21 cellular contexts compared by ENCODE assay signal in the genomic region with DNA sequence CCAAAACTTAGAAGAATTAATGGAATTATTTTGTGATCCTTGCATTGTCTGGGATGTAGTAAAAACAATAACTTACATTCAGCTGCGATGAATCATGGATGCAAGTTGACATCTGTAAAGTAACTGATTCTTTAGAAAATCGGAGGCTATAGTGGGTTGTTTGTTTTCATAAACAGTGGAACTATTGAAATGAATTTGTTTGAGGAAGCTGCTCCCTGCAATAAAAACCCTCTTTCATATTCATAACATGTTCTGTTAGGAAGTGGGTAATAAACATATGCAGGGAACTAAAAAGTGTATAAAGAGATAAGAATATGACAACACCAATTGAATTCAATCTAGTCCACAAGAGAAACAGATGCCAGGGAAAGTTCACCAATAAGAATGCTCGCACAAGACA. TPM values are rescaled to one million over a fixed set of nuclear protein-coding genes. Genes with fewer than 3 reads are reported as not detected.
DNase-seq lines count a peak whose midpoint lies in the region; ATAC-seq, FAIRE-seq and TF ChIP-seq lines count a peak whose summit lies in the region.
"Had no signal": no experiment of that assay in that cellular context is flagged by ENCODE, and none has a peak within 500 bp of the region (broad histone marks: within the 10 kb centered on the region; RNA-seq: fewer than 3 reads in every experiment).

No MANE protein-coding gene starts in this region.

- ATAC-seq in sciatic nerve, result peak; percentile 21
- ATAC-seq in GM19395 (IDR thresholded peaks at IDR 0.05; ENCODE audit: unreplicated experiment), result no peak
- ATAC-seq: GM23338, WTC11 had no signal

- H3K4me2 ChIP-seq in astrocyte (ENCODE audit: low read length), result peak overlapping the region; percentile 52
- H3K4me2 ChIP-seq: BLaER1 treated with 17β-estradiol and CSF1 and Interleukin-3, amounts not matched to agents 10 nM and 100 nM; GM23338 had no signal

- H3K9me3 ChIP-seq in astrocyte (ENCODE audit: insufficient read depth, low read depth, low read length) (no peaks in the 10 kb centered on the region), transverse colon (no peaks in the 10 kb centered on the region)
- H3K9me3 ChIP-seq: BLaER1 treated with 17β-estradiol and CSF1 and Interleukin-3, amounts not matched to agents 10 nM and 100 nM; right atrium auricular region; suprapubic skin had no signal

- no peak overlapping the region for H3K9ac ChIP-seq in astrocyte (ENCODE audit: low read length)
- H3K9ac ChIP-seq: BLaER1 treated with 17β-estradiol and CSF1 and Interleukin-3, amounts not matched to agents 10 nM and 100 nM had no signal

- H3K27ac Mint-ChIP-seq in astrocyte (ENCODE audit: unreplicated experiment), result peak overlapping the region; percentile 43
- H3K27ac Mint-ChIP-seq: dendritic cell treated with granulocyte-macrophage colony-stimulating factor and Interleukin-4, amounts not matched to agents 40 ng/mL and 50 ng/mL, for 4 days; GM23338; nephron; WTC11 had no signal

- no peaks in the 10 kb centered on the region for H3K9me3 Mint-ChIP-seq in astrocyte (ENCODE audit: unreplicated experiment)
- H3K9me3 Mint-ChIP-seq: GM23338, nephron, WTC11 had no signal

- no peak for TF ChIP-seq CTCF in astrocyte (IDR thresholded peaks at IDR 0.05; ENCODE audit: insufficient read depth, low read depth, low read length)
- TF ChIP-seq CTCF in foreskin fibroblast (IDR thresholded peaks at IDR 0.05; ENCODE audit: low read depth, low read length), result no peak
- TF ChIP-seq CTCF in transverse colon (IDR thresholded peaks at IDR 0.05), result no peak

- no peaks in the 10 kb centered on the region for H3K27me3 Mint-ChIP-seq in astrocyte (ENCODE audit: low read depth, unreplicated experiment)
- H3K27me3 Mint-ChIP-seq: dendritic cell treated with granulocyte-macrophage colony-stimulating factor and Interleukin-4, amounts not matched to agents 40 ng/mL and 50 ng/mL, for 4 days had no signal

- 35 to 48% methylated on average over 3 of the region's 3 CpGs for WGBS in transverse colon (ENCODE audit: low coverage in 1 of 2), 2 donors

- H3K4me3 ChIP-seq in astrocyte (ENCODE audit: insufficient read depth, low read depth, low read length) (no peak overlapping the region), foreskin fibroblast (ENCODE audit: low read depth in 1 of 2, low read length in 2 of 2) (no peak overlapping the region), transverse colon (no peak overlapping the region)
- H3K4me3 ChIP-seq: BLaER1 treated with 17β-estradiol and CSF1 and Interleukin-3, amounts not matched to agents 10 nM and 100 nM; GM23338; right atrium auricular region; suprapubic skin had no signal

- FAIRE-seq in H54 (lab: Jason Lieb, UNC) (peak; percentile 87), astrocyte (lab: Jason Lieb, UNC) (no peak)

- H3K4me3 Mint-ChIP-seq in astrocyte (ENCODE audit: unreplicated experiment), result no peak overlapping the region
- H3K4me3 Mint-ChIP-seq: dendritic cell treated with granulocyte-macrophage colony-stimulating factor and Interleukin-4, amounts not matched to agents 40 ng/mL and 50 ng/mL, for 4 days; GM23338; nephron; WTC11 had no signal

- DNase-seq in H54 (ENCODE audit: insufficient read length, low spot score), result no peak
- peak; percentile 4 for DNase-seq in astrocyte (ENCODE audit: low read depth)
- DNase-seq in foreskin fibroblast, result peak; percentile 43 to 69
- DNase-seq in sciatic nerve (ENCODE audit: low spot score), result no peak
- no peak for DNase-seq in transverse colon
- no peak for DNase-seq in MV-4-11 (lab: John Stamatoyannopoulos, UW)
- no peak for DNase-seq in NCI-H2227 treated with DMSO at 0.1 percent for 48 hours (lab: John Stamatoyannopoulos, UW)
- DNase-seq: DMS79, NCI-H1930, NCI-H526 treated with DMSO at 0.1 percent for 48 hours, RPMI8226 had no signal

- H3K4me1 ChIP-seq in astrocyte (ENCODE audit: insufficient read depth, low read length) (peaks cover 4% of the 10 kb centered on the region), transverse colon (peaks cover 0 to 22% (median 4%) of the 10 kb centered on the region in 4 donors)
- H3K4me1 ChIP-seq: BLaER1 treated with 17β-estradiol and CSF1 and Interleukin-3, amounts not matched to agents 10 nM and 100 nM; right atrium auricular region; suprapubic skin had no signal

- TF ChIP-seq EP300 in transverse colon (IDR thresholded peaks at IDR 0.05; ENCODE audit: low read depth), result no peak

- TF ChIP-seq POLR2A in H54 (IDR thresholded peaks at IDR 0.05; ENCODE audit: low read depth, low read length), result no peak
- TF ChIP-seq POLR2A in transverse colon (IDR thresholded peaks at IDR 0.05), result no peak

- peaks cover 9% of the 10 kb centered on the region for H3K4me1 Mint-ChIP-seq in astrocyte (ENCODE audit: low read depth, unreplicated experiment)

- in situ Hi-C loops in transverse colon (cut with MboI; ENCODE audit: low pct_ligation_motif_present in 1 of 4, low pct_unique_long_range_greater_than_20kb in 1 of 4, low sequenced_read_pairs in 3 of 4), result no loop called here

- no peaks in the 10 kb centered on the region for H3K27me3 ChIP-seq in astrocyte (ENCODE audit: insufficient read depth, low read length)
- no peaks in the 10 kb centered on the region for H3K27me3 ChIP-seq in transverse colon
- H3K27me3 ChIP-seq: BLaER1 treated with 17β-estradiol and CSF1 and Interleukin-3, amounts not matched to agents 10 nM and 100 nM; right atrium auricular region; suprapubic skin had no signal

- intact Hi-C loops in sciatic nerve (cut with DNase I) (no loop called here), transverse colon (cut with DNase I; ENCODE audit: low total_unique reads) (no loop called here)

- no peaks in the 10 kb centered on the region for H4K20me1 ChIP-seq in astrocyte (ENCODE audit: insufficient read depth, low read length)
- H4K20me1 ChIP-seq: BLaER1 treated with 17β-estradiol and CSF1 and Interleukin-3, amounts not matched to agents 10 nM and 100 nM had no signal

- no peak overlapping the region for H2AFZ ChIP-seq in astrocyte (ENCODE audit: low read depth, low read length)
- H2AFZ ChIP-seq: GM23338 had no signal

- no peaks in the 10 kb centered on the region for H3K36me3 Mint-ChIP-seq in astrocyte (ENCODE audit: low read depth, unreplicated experiment)
- H3K36me3 Mint-ChIP-seq: WTC11 had no signal

- H3K27ac ChIP-seq in astrocyte (ENCODE audit: low read depth, low read length), result no peak overlapping the region
- H3K27ac ChIP-seq in transverse colon, result no peak overlapping the region
- H3K27ac ChIP-seq: BLaER1 treated with 17β-estradiol and CSF1 and Interleukin-3, amounts not matched to agents 10 nM and 100 nM; right atrium auricular region; suprapubic skin had no signal

- H3K36me3 ChIP-seq in astrocyte (ENCODE audit: insufficient read depth, low read length), result no peaks in the 10 kb centered on the region
- H3K36me3 ChIP-seq in transverse colon, result no peaks in the 10 kb centered on the region
- H3K36me3 ChIP-seq: BLaER1 treated with 17β-estradiol and CSF1 and Interleukin-3, amounts not matched to agents 10 nM and 100 nM; right atrium auricular region; suprapubic skin had no signal

- no peaks in the 10 kb centered on the region for H3K79me2 ChIP-seq in astrocyte (ENCODE audit: insufficient read depth, low read length)

RNA-seq across cellular contexts. Expression of gene AGMO, which starts 53.6 kb away (rescaled TPM):
- 0.34 and 0.41 TPM in 2 replicates for total RNA-seq in astrocyte
- total RNA-seq in sciatic nerve, result 6.9 TPM
- total RNA-seq in transverse colon, result 1 to 10 TPM in 3 of 4 donors, not detected in 1; 1.5 to 5.7 (median 2.7) TPM
- total RNA-seq: M059J; T-helper 1 cell treated with Interleukin-12 subunit alpha and Interleukin-12 subunit beta and Interleukin-4 antibody, amounts not matched to agents 30 ng/mL and 1 ng/mL, for 36 hours had no signal

Comparison
In these comparisons a context has a peak if more than half of its experiments do, and no peak if none do; other contexts are left out.
1. DNase-seq: peak in astrocyte (single experiment) and foreskin fibroblast (2 of 2); none in H54 (single experiment), sciatic nerve (single experiment), transverse colon (single experiment), MV-4-11 (single experiment) and NCI-H2227 treated with DMSO at 0.1 percent for 48 hours (single experiment).